In the genomic region with DNA sequence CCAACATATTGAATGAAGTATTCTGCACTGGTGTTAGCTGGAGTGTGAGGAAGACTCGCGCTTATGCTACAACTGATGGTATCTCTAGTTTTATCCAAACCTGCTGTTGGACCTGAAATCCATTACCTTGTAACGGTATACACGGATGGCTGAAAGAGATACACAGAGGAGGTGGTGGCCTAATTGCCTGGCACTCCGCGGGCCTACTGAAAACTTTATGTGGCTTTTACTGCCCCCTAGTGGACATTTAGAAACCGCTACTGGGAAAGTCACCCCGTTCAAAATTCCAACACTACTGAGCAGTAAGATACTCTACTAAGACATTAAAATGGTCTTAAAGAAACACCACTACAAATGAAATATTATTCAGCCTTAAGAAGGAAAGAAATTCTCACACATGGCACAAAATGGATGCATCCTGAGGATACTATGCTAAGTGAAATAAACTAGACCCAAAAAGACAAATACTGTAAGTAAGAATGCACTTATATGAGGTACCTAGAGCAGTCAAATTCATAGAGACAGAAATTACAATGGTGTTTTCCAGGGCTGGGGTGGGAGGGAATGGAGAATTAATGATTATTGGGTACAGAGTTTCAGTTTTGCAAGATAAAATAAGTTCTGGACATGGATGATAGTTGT, we compare ENCODE assay signal across 7 cellular contexts.
DNase-seq lines count a peak whose midpoint lies in the region; ATAC-seq and TF ChIP-seq lines count a peak whose summit lies in the region.

No MANE protein-coding gene starts in this region.

- H2BK15ac ChIP-seq in IMR-90 (ENCODE audit: low read depth, low read length) = 0 out of 3 replicates have a peak overlapping the region, but pooled peaks have one; percentile 16

- peak; percentile 84 for TF ChIP-seq CTCF in IMR-90 (conservative IDR thresholded peaks at IDR 0.05; ENCODE audit: low read depth, low read length)
- peak; percentile 83 for TF ChIP-seq CTCF in OCI-LY3 (IDR thresholded peaks at IDR 0.05; ENCODE audit: low read depth, low read length)

- no peak overlapping the region for H3K9ac ChIP-seq in IMR-90 (ENCODE audit: low read depth, low read length)
- no peak overlapping the region for H3K9ac ChIP-seq in OCI-LY3 (ENCODE audit: low read length)

- peak; percentile 89 for TF ChIP-seq RAD21 in IMR-90 (IDR thresholded peaks at IDR 0.05; ENCODE audit: low read length)

- peaks cover 0 to 4% of the 10 kb centered on the region in 2 experiments; a peak in 1 of 4 replicates for H3K79me1 ChIP-seq in IMR-90 (ENCODE audit: low read depth in 1 of 2, low read length in 2 of 2)

- in situ Hi-C loops in IMR-90 (cut with MboI; ENCODE audit: low sequenced_read_pairs) = loop anchor here (5.0 kb wide), 1 partner anchor 305 kb away; no protein-coding TSS in a partner anchor

- peaks cover 5% of the 10 kb centered on the region; the same call in 1 of the 2 replicates for H3K4me1 ChIP-seq in IMR-90 (ENCODE audit: control insufficient read depth, insufficient read depth, low read length)
- H3K4me1 ChIP-seq in OCI-LY3 (ENCODE audit: low read length) = peaks cover 4% of the 10 kb centered on the region; the same call in 1 of the 2 replicates

- no peaks in the 10 kb centered on the region; the same call in none of the 2 replicates for H3K9me1 ChIP-seq in IMR-90 (ENCODE audit: insufficient read depth, low read length)

- H3K27me3 ChIP-seq in IMR-90 (ENCODE audit: control insufficient read depth, insufficient read depth, low read length) = no peaks in the 10 kb centered on the region
- H3K27me3 ChIP-seq in OCI-LY3 (ENCODE audit: low read depth, low read length) = no peaks in the 10 kb centered on the region

- H2AK9ac ChIP-seq in IMR-90 (replicated peaks; ENCODE audit: low read depth, low read length, poor library complexity) = no peak overlapping the region

- H3K9me3 ChIP-seq in IMR-90 (ENCODE audit: control insufficient read depth, insufficient read depth, low read length) (no peaks in the 10 kb centered on the region), OCI-LY3 (ENCODE audit: insufficient read depth, low read length) (no peaks in the 10 kb centered on the region)

- H2AFZ ChIP-seq in IMR-90 (replicated peaks; ENCODE audit: low read length, poor library complexity) = no peak overlapping the region
- H2AFZ ChIP-seq in OCI-LY3 (ENCODE audit: low read depth, low read length) = 0 out of 2 replicates have a peak overlapping the region, but pooled peaks have one; percentile 6

- peak; percentile 88 for ATAC-seq in IMR-90 (ENCODE audit: low read depth)
- no peak for ATAC-seq in GM18498 (IDR thresholded peaks at IDR 0.05; ENCODE audit: unreplicated experiment)

- H3K27ac ChIP-seq in IMR-90 (ENCODE audit: insufficient read depth, low read length) (no peak overlapping the region), OCI-LY3 (ENCODE audit: low read length) (no peak overlapping the region)

- no peak overlapping the region for H2BK120ac ChIP-seq in IMR-90 (ENCODE audit: low read depth, low read length)

- BruUV-seq in IMR-90 (replicated peaks; lab: Mats Ljungman, UMichigan) = no TSS peak

- H3K56ac ChIP-seq in IMR-90 (ENCODE audit: extremely low read depth, insufficient read depth, low read length) = no peak overlapping the region

- no peak overlapping the region for H3K14ac ChIP-seq in IMR-90 (replicated peaks; ENCODE audit: low read depth, low read length)

- H3K4me1 Mint-ChIP-seq in activated naive CD4-positive, alpha-beta T cell treated with anti-CD3 and anti-CD28 coated beads for 36 hours (ENCODE audit: low read depth) = no peaks in the 10 kb centered on the region

- H4K5ac ChIP-seq in IMR-90 (ENCODE audit: low read depth, low read length) = no peak overlapping the region

- H2BK5ac ChIP-seq in IMR-90 (ENCODE audit: low read depth, low read length, poor library complexity, severe bottlenecking) = no peak overlapping the region

- peaks cover 2% of the 10 kb centered on the region for H3K36me3 Mint-ChIP-seq in activated naive CD4-positive, alpha-beta T cell treated with anti-CD3 and anti-CD28 coated beads for 36 hours (ENCODE audit: low read depth)

- H3K18ac ChIP-seq in IMR-90 (ENCODE audit: low read depth, low read length) = no peak overlapping the region

- 0 out of 2 replicates have a peak, but pooled peaks cover 3% of the 10 kb centered on the region for H3K36me3 ChIP-seq in IMR-90 (ENCODE audit: control insufficient read depth, insufficient read depth, low read length)
- H3K36me3 ChIP-seq in OCI-LY3 (replicated peaks; ENCODE audit: low read depth, low read length) = no peaks in the 10 kb centered on the region

- H4K91ac ChIP-seq in IMR-90 (ENCODE audit: insufficient read depth, low read depth, low read length) = no peak overlapping the region

- DNase-seq in GM03348 (ENCODE audit: low spot score) (peak; percentile 83), IMR-90 (peak; percentile 82), glomerular endothelial cell (ENCODE audit: extremely low read depth, low read depth, low spot score) (peak; percentile 64), pons (ENCODE audit: low spot score) (peak; percentile 91)
- DNase-seq in activated naive CD4-positive, alpha-beta T cell treated with anti-CD3 and anti-CD28 coated beads for 36 hours = peak; percentile 53

- H3K4ac ChIP-seq in IMR-90 (ENCODE audit: low read depth, low read length) = no peak overlapping the region

- WGBS in IMR-90 (ENCODE audit: extremely low coverage in 2 of 2, insufficient read length in 1 of 2), 2 experiments = no CpG with 5 or more reads among the region's 8 CpGs

- peak overlapping the region in 1 of 2 experiments; percentile 2; a peak in 1 of 4 replicates for H4K8ac ChIP-seq in IMR-90 (ENCODE audit: low read depth in 2 of 2, low read length in 2 of 2)

- no peak overlapping the region for H2AK5ac ChIP-seq in IMR-90 (ENCODE audit: low read depth, low read length)

- POLR2A ChIA-PET in IMR-90 (lab: Charles Lee; ENCODE audit: unreplicated experiment) = no interaction called here

- H3K27me3 Mint-ChIP-seq in activated naive CD4-positive, alpha-beta T cell treated with anti-CD3 and anti-CD28 coated beads for 36 hours (ENCODE audit: low read depth) = no peaks in the 10 kb centered on the region

- TF ChIP-seq POLR2A in IMR-90 (IDR thresholded peaks at IDR 0.05; ENCODE audit: low read depth, low read length) = no peak

- dilution Hi-C loops in IMR-90 (cut with HindIII; ENCODE audit: low sequenced_read_pairs, unreplicated experiment) = no loop called here

- CTCF ChIA-PET in IMR-90 (lab: Yijun Ruan, JAX) = no interaction called here
- CTCF ChIA-PET in activated naive CD4-positive, alpha-beta T cell treated with anti-CD3 and anti-CD28 coated beads for 36 hours (lab: Charles Lee) = interaction anchor here (0.6 to 0.7 kb wide), 3 partner anchors 18 to 313 kb away, joined by 3 to 4 read pairs (median 3); no protein-coding TSS in a partner anchor

- H4K20me1 ChIP-seq in IMR-90 (ENCODE audit: insufficient read depth, low read length) (no peaks in the 10 kb centered on the region), OCI-LY3 (ENCODE audit: insufficient read depth, low read length) (no peaks in the 10 kb centered on the region)

- H3K9me3 Mint-ChIP-seq in activated naive CD4-positive, alpha-beta T cell treated with anti-CD3 and anti-CD28 coated beads for 36 hours = no peaks in the 10 kb centered on the region

- H3K4me2 ChIP-seq in IMR-90 (ENCODE audit: low read depth, low read length) = no peak overlapping the region
- H3K4me2 ChIP-seq in OCI-LY3 (ENCODE audit: low read length) = peak overlapping the region; percentile 27; the same call in 1 of the 2 replicates

- H2BK20ac ChIP-seq in IMR-90 (ENCODE audit: low read depth, low read length) = no peak overlapping the region

- H3K4me3 ChIP-seq in IMR-90 (ENCODE audit: insufficient read depth, low read depth, low read length) (no peak overlapping the region), OCI-LY3 (ENCODE audit: low read length) (no peak overlapping the region)

- no peaks in the 10 kb centered on the region for H3K79me2 ChIP-seq in OCI-LY3 (ENCODE audit: low read length)

- no peak overlapping the region for H3K27ac Mint-ChIP-seq in activated naive CD4-positive, alpha-beta T cell treated with anti-CD3 and anti-CD28 coated beads for 36 hours

- H3K23ac ChIP-seq in IMR-90 (ENCODE audit: low read depth, low read length) = no peak overlapping the region

- H3K4me3 Mint-ChIP-seq in activated naive CD4-positive, alpha-beta T cell treated with anti-CD3 and anti-CD28 coated beads for 36 hours = no peak overlapping the region

- intact Hi-C loops in IMR-90 (cut with micrococcal nuclease) = loop anchor here (1.0 to 5.0 kb wide), 5 partner anchors 90 to 446 kb away; no protein-coding TSS in a partner anchor
- intact Hi-C loops in activated naive CD4-positive, alpha-beta T cell treated with anti-CD3 and anti-CD28 coated beads for 36 hours (cut with micrococcal nuclease) = loop anchor here (1.0 to 10.0 kb wide), 6 partner anchors 148 to 446 kb away; no protein-coding TSS in a partner anchor

TF ChIP-seq in IMR-90, 13 proteins besides CTCF, POLR2A, EP300 and RAD21:
- TF ChIP-seq NFE2L2 (IDR thresholded peaks at IDR 0.05; ENCODE audit: low read depth, low read length) = no peak
- TF ChIP-seq SMC3 (IDR thresholded peaks at IDR 0.05; ENCODE audit: low read depth, low read length) = peak; percentile 94
- no peak for TF ChIP-seq MAFK (IDR thresholded peaks at IDR 0.05; ENCODE audit: low read depth, low read length)
- TF ChIP-seq BHLHE40 (IDR thresholded peaks at IDR 0.05; ENCODE audit: low read depth, low read length) = no peak
- TF ChIP-seq CHD1 (IDR thresholded peaks at IDR 0.05; ENCODE audit: low read depth, low read length) = no peak
- no peak for TF ChIP-seq RFX5 (IDR thresholded peaks at IDR 0.05; ENCODE audit: low read depth, low read length)
- TF ChIP-seq CEBPB (IDR thresholded peaks at IDR 0.05; ENCODE audit: low read depth, low read length) = no peak
- no peak for TF ChIP-seq FOS (IDR thresholded peaks at IDR 0.05; ENCODE audit: low read depth, low read length)
TF ChIP-seq in IMR-90: peak in this region for 1.
